In the genomic region with DNA sequence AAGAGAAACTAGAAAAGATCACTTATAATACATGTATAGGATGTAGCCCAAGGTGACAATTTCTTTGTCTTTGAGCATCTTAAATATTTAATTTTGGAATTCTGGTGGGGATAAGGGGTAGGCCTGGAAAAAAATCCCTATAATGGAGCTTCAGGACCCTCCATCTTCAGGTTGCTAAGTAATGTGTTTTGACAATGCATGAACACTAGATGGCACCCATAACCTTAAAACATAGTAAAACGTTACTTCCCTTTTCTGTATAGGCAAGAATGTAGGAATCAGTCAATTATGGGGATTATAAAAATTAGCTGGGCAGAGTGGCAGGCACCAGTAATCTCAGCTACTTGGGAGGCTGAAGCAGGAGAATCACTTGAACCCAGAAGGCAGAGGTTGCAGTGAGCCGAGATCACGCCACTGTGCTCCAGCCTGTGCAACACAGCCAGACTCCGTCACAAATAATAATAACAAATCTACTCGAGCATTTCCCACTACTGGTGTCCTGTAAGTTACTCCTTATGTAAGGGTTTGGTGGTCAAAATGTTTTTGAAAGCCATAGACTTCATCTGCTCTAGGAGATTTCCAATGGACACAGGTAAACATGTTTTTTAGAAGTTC, we compare ENCODE assay signal across 8 cellular contexts.
DNase-seq lines count a peak whose midpoint lies in the region; ATAC-seq and TF ChIP-seq lines count a peak whose summit lies in the region.

No MANE protein-coding gene starts in this region.

- intact Hi-C loops in body of pancreas (cut with DNase I) (no loop called here), lower lobe of right lung (cut with DNase I) (no loop called here)

- H3K36me3 ChIP-seq in body of pancreas (replicated peaks in 1 of 2; ENCODE audit: insufficient read depth in 1 of 2, low read depth in 2 of 2) = no peaks in the 10 kb centered on the region
- no peaks in the 10 kb centered on the region for H3K36me3 ChIP-seq in lower lobe of right lung

- DNase-seq in AG08395 (ENCODE audit: low spot score) = peak; percentile 36
- DNase-seq in NCI-H345 treated with DMSO at 0.1 percent for 48 hours (lab: John Stamatoyannopoulos, UW; ENCODE audit: unreplicated experiment) = peak; percentile 32
- DNase-seq in body of pancreas = no peak
- DNase-seq in lower lobe of right lung = no peak
- DNase-seq in stimulated activated CD4-positive, alpha-beta T cell treated with anti-CD3 and anti-CD28 coated beads, Interleukin-4, amount 100 ng/mL, for 1 hour = no peak
- no peak for DNase-seq in stimulated activated CD8-positive, alpha-beta memory T cell treated with anti-CD3 and anti-CD28 coated beads, Interleukin-4, amount 100 ng/mL, for 48 hours

- H3K27me3 ChIP-seq in body of pancreas = no peaks in the 10 kb centered on the region
- no peaks in the 10 kb centered on the region for H3K27me3 ChIP-seq in lower lobe of right lung (ENCODE audit: low read depth)

- ATAC-seq in GM18517 (IDR thresholded peaks at IDR 0.05; ENCODE audit: unreplicated experiment) = peak; percentile 86
- ATAC-seq in HG02973 (IDR thresholded peaks at IDR 0.05; ENCODE audit: unreplicated experiment) = peak; percentile 93
- ATAC-seq in body of pancreas = peak; percentile 59
- ATAC-seq in lower lobe of right lung = peak; percentile 47 to 57

- H3K4me3 ChIP-seq in body of pancreas (no peak overlapping the region), lower lobe of right lung (peak overlapping the region; percentile 33)

- WGBS in body of pancreas, 2 donors = 49 to 58% methylated on average over 5 of the region's 5 CpGs

- no peak for TF ChIP-seq POLR2A in body of pancreas (IDR thresholded peaks at IDR 0.05)

- no peak overlapping the region for H3K27ac ChIP-seq in body of pancreas
- H3K27ac ChIP-seq in lower lobe of right lung = no peak overlapping the region

- H3K4me1 ChIP-seq in body of pancreas = no peaks in the 10 kb centered on the region
- no peaks in the 10 kb centered on the region for H3K4me1 ChIP-seq in lower lobe of right lung

- H3K9me3 ChIP-seq in body of pancreas (no peaks in the 10 kb centered on the region), lower lobe of right lung (no peaks in the 10 kb centered on the region)

- peak; percentile 10 to 56 (median 50) for TF ChIP-seq CTCF in body of pancreas (IDR thresholded peaks at IDR 0.05)
- peak; percentile 50 for TF ChIP-seq CTCF in lower lobe of right lung (IDR thresholded peaks at IDR 0.05)

Comparison
In these comparisons a context has a peak if more than half of its experiments do, and no peak if none do; other contexts are left out.
1. DNase-seq: peak in AG08395 (single experiment) and NCI-H345 treated with DMSO at 0.1 percent for 48 hours (single experiment); none in body of pancreas (0 of 4), lower lobe of right lung (single experiment), stimulated activated CD4-positive, alpha-beta T cell treated with anti-CD3 and anti-CD28 coated beads, Interleukin-4, amount 100 ng/mL, for 1 hour (single experiment) and stimulated activated CD8-positive, alpha-beta memory T cell treated with anti-CD3 and anti-CD28 coated beads, Interleukin-4, amount 100 ng/mL, for 48 hours (single experiment).
2. Peak in every context shown above with its lines, with median percentiles within 50 percentile points of each other: ATAC-seq.